ENCODE assay signal across 2 cellular contexts in genomic region chr20:50690562-50690978, GRCh38.
TF ChIP-seq lines count a peak whose summit lies in the region.

No MANE protein-coding gene starts in this region.

TF ChIP-seq in A549, 52 proteins besides CTCF, POLR2A, EP300 and RAD21:
- TF ChIP-seq NR3C1 (IDR thresholded peaks at IDR 0.05) (no peak), MAX (IDR thresholded peaks at IDR 0.05) (no peak), KDM5A (IDR thresholded peaks at IDR 0.05) (no peak)
TF ChIP-seq in A549: peak in this region for 0.

TF ChIP-seq in IMR-90, 13 proteins besides CTCF, POLR2A, EP300 and RAD21:
- no peak for TF ChIP-seq SMC3 (IDR thresholded peaks at IDR 0.05; ENCODE audit: low read depth, low read length)
- TF ChIP-seq, protein P1, sequence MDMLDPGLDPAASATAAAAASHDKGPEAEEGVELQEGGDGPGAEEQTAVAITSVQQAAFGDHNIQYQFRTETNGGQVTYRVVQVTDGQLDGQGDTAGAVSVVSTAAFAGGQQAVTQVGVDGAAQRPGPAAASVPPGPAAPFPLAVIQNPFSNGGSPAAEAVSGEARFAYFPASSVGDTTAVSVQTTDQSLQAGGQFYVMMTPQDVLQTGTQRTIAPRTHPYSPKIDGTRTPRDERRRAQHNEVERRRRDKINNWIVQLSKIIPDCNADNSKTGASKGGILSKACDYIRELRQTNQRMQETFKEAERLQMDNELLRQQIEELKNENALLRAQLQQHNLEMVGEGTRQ (IDR thresholded peaks at IDR 0.05; ENCODE audit: low read depth, low read length) = no peak
- TF ChIP-seq MAFK (IDR thresholded peaks at IDR 0.05; ENCODE audit: low read depth, low read length) = no peak
- no peak for TF ChIP-seq MAZ (IDR thresholded peaks at IDR 0.05; ENCODE audit: borderline replicate concordance, low read depth, low read length)
- TF ChIP-seq RCOR1 (IDR thresholded peaks at IDR 0.05; ENCODE audit: insufficient replicate concordance, low read length) = no peak
- TF ChIP-seq ELK1 (IDR thresholded peaks at IDR 0.05; ENCODE audit: borderline replicate concordance, low read depth, low read length) = no peak
- no peak for TF ChIP-seq FOS (IDR thresholded peaks at IDR 0.05; ENCODE audit: low read depth, low read length)
- TF ChIP-seq RFX5 (IDR thresholded peaks at IDR 0.05; ENCODE audit: low read depth, low read length) = no peak
- TF ChIP-seq CHD1 (IDR thresholded peaks at IDR 0.05; ENCODE audit: low read depth, low read length) = no peak
- no peak for TF ChIP-seq NFE2L2 (IDR thresholded peaks at IDR 0.05; ENCODE audit: low read depth, low read length)
- no peak for TF ChIP-seq MXI1 (IDR thresholded peaks at IDR 0.05; ENCODE audit: borderline replicate concordance, low read depth, low read length)
- no peak for TF ChIP-seq BHLHE40 (IDR thresholded peaks at IDR 0.05; ENCODE audit: low read depth, low read length)
- TF ChIP-seq CEBPB (IDR thresholded peaks at IDR 0.05; ENCODE audit: low read depth, low read length) = no peak
TF ChIP-seq in IMR-90: peak in this region for 0.
